4 cellular contexts compared by ENCODE assay signal in the genomic region with DNA sequence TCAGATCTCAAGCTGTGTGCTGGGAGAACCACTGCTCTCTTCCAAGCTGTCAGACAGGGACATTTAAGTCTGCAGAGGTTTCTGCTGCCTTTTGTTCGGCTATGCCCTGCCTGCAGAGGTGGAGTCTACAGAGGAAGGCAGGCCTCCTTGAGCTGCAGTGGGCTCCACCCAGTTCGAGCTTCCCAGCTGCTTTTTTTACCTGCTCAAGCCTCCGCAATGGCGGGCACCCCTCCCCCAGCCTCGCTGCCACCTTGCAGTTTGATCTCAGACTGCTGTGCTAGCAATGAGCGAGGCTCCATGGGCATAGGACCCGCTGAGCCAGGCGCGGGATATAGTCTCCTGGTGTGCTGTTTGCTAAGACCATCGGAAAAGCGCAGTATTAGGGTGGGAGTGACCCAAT. TPM values are rescaled to one million over a fixed set of nuclear protein-coding genes. Genes with fewer than 3 reads are reported as not detected.
"Had no signal": no experiment of that assay in that cellular context is flagged by ENCODE, and none has a peak within 500 bp of the region (broad histone marks: within the 10 kb centered on the region; RNA-seq: fewer than 3 reads in every experiment).

No MANE protein-coding gene starts in this region.

RNA-seq across cellular contexts. Expression of a gene that starts 55.8 kb away (rescaled TPM):
- total RNA-seq: PC-3, RPMI7951, SJSA1, SK-MEL-5 had no signal
